In the genomic region with DNA sequence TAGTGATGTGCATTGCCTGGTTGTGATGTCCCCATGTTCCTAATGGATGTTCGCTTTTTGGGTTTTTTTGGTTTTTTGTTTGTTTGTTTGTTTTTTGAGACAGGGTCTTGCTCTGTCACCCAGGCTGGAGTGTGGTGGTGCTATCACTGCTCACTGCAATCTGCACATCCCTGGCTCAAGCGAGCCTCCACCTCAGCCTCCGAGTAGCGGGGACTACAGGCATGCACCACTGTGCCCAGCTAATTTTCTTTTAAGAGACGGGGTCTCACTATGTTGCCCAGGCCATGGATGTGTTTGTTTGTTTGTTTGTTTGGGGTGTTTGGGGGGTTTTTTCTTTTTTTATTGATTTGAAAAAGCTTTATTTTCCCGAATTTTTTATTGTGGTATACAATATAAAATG, we compare ENCODE assay signal across 12 cellular contexts. TPM values are rescaled to one million over a fixed set of nuclear protein-coding genes. Genes with fewer than 3 reads are reported as not detected.
DNase-seq lines count a peak whose midpoint lies in the region; ATAC-seq and TF ChIP-seq lines count a peak whose summit lies in the region.
"Had no signal": no experiment of that assay in that cellular context is flagged by ENCODE, and none has a peak within 500 bp of the region (broad histone marks: within the 10 kb centered on the region; RNA-seq: fewer than 3 reads in every experiment).

No MANE protein-coding gene starts in this region.

- POLR2A ChIA-PET in CD4-positive, alpha-beta memory T cell (lab: Charles Lee; ENCODE audit: partially characterized antibody): no interaction called here

- CTCF ChIA-PET in CD4-positive, alpha-beta memory T cell (lab: Charles Lee; ENCODE audit: partially characterized antibody): no interaction called here

- peaks cover 3% of the 10 kb centered on the region in 2 donors for H3K36me3 Mint-ChIP-seq in CD4-positive, alpha-beta memory T cell
- H3K36me3 Mint-ChIP-seq in T-helper 17 cell (ENCODE audit: low read depth): peaks cover 3% of the 10 kb centered on the region

- no peak overlapping the region for H3K27ac ChIP-seq in CD4-positive, alpha-beta memory T cell (ENCODE audit: low read depth, low read length)
- H3K27ac ChIP-seq in rectal smooth muscle tissue (ENCODE audit: low read depth, low read length): peak overlapping the region; percentile 99

- no peaks in the 10 kb centered on the region for H3K4me1 ChIP-seq in CD4-positive, alpha-beta memory T cell (ENCODE audit: insufficient read depth, low read length)
- H3K4me1 ChIP-seq in rectal smooth muscle tissue (ENCODE audit: control insufficient read depth, insufficient read depth, low read length): peaks cover 6% of the 10 kb centered on the region

- ATAC-seq in T-helper 17 cell: no peak
- no peak for ATAC-seq in GM21529 (IDR thresholded peaks at IDR 0.05; ENCODE audit: unreplicated experiment)
- ATAC-seq in GM19455 (IDR thresholded peaks at IDR 0.05; ENCODE audit: unreplicated experiment): no peak
- no peak for ATAC-seq in GM21737 (IDR thresholded peaks at IDR 0.05; ENCODE audit: unreplicated experiment)

- peaks cover 3 to 6% (median 5%) of the 10 kb centered on the region in 4 donors for H3K4me1 Mint-ChIP-seq in CD4-positive, alpha-beta memory T cell
- H3K4me1 Mint-ChIP-seq in T-helper 17 cell: peaks cover 10% of the 10 kb centered on the region

- peak overlapping the region in 5 of 8 donors; percentile 7 to 61 (median 52) for H3K4me3 Mint-ChIP-seq in CD4-positive, alpha-beta memory T cell
- peak overlapping the region; percentile 13 for H3K4me3 Mint-ChIP-seq in T-helper 17 cell

- no peak for TF ChIP-seq CTCF in foreskin fibroblast (IDR thresholded peaks at IDR 0.05; ENCODE audit: low read depth, low read length)

- no peaks in the 10 kb centered on the region for H3K36me3 ChIP-seq in CD4-positive, alpha-beta memory T cell (ENCODE audit: insufficient read depth, low read length)
- no peaks in the 10 kb centered on the region for H3K36me3 ChIP-seq in rectal smooth muscle tissue (ENCODE audit: control insufficient read depth, insufficient read depth, low read length)

- no peak for DNase-seq in CD4-positive, alpha-beta memory T cell
- DNase-seq in T-helper 17 cell (no peak), foreskin fibroblast (no peak), RPMI8226 (no peak)
- DNase-seq: activated effector memory CD4-positive, alpha-beta T cell treated with anti-CD3 and anti-CD28 coated beads, Interleukin-2, amount 50 U/mL, for 16 hours; DMS79 treated with DMSO at 0.1 percent for 48 hours; NCI-H2171 treated with DMSO at 0.1 percent for 48 hours had no signal

- peak overlapping the region; percentile 40 for H3K9ac ChIP-seq in rectal smooth muscle tissue (ENCODE audit: low read length)

- no peaks in the 10 kb centered on the region for H3K27me3 ChIP-seq in CD4-positive, alpha-beta memory T cell (ENCODE audit: insufficient read depth, low read length)
- no peaks in the 10 kb centered on the region for H3K27me3 ChIP-seq in rectal smooth muscle tissue (ENCODE audit: control insufficient read depth, insufficient read depth, low read length)

- no peaks in the 10 kb centered on the region for H3K9me3 ChIP-seq in CD4-positive, alpha-beta memory T cell (ENCODE audit: control insufficient read depth in 1 of 2, low read length in 2 of 2)
- H3K9me3 ChIP-seq in T-helper 17 cell (ENCODE audit: control insufficient read depth, low read length, poor library complexity, severe bottlenecking): peaks cover 6% of the 10 kb centered on the region

- H3K27me3 Mint-ChIP-seq in CD4-positive, alpha-beta memory T cell: peaks cover 29 to 37% of the 10 kb centered on the region in 2 donors
- peaks cover 25% of the 10 kb centered on the region for H3K27me3 Mint-ChIP-seq in T-helper 17 cell

- H3K9me3 Mint-ChIP-seq in CD4-positive, alpha-beta memory T cell: peaks cover 2 to 30% (median 24%) of the 10 kb centered on the region in 8 donors

- no peak overlapping the region for H3K4me3 ChIP-seq in CD4-positive, alpha-beta memory T cell (ENCODE audit: low read length in 2 of 2)
- H3K4me3 ChIP-seq in foreskin fibroblast (ENCODE audit: low read depth in 1 of 2, low read length in 2 of 2): peak overlapping the region; percentile 77 to 96
- peak overlapping the region; percentile 57 for H3K4me3 ChIP-seq in rectal smooth muscle tissue (ENCODE audit: low read length)

- no peak overlapping the region for H3K27ac Mint-ChIP-seq in CD4-positive, alpha-beta memory T cell
- H3K27ac Mint-ChIP-seq in T-helper 17 cell: no peak overlapping the region

- intact Hi-C loops in CD4-positive, alpha-beta memory T cell (cut with micrococcal nuclease): no loop called here

RNA-seq across cellular contexts. Expression of a gene that starts 2.1 kb away (rescaled TPM):
- 10 to 100 TPM; 21.8 to 25.7 TPM for total RNA-seq in CD4-positive, alpha-beta memory T cell
- 1 to 10 TPM in 1 of 2 donors, under 1 TPM in 1; 0.77 to 1.5 TPM for polyA plus RNA-seq in CD4-positive, alpha-beta memory T cell
- 10 to 100 TPM; 15.1 to 19.8 TPM for total RNA-seq in T-helper 17 cell

RNA-seq across cellular contexts. Expression of a gene that starts 55.4 kb away (rescaled TPM):
- total RNA-seq in CD4-positive, alpha-beta memory T cell: 1 to 10 TPM; 1.3 to 1.7 TPM
- not detected for polyA plus RNA-seq in CD4-positive, alpha-beta memory T cell
- total RNA-seq in T-helper 17 cell: 1 to 10 TPM in 1 of 2 donors, not detected in 1; 1.1 TPM
- total RNA-seq: pulmonary artery endothelial cell had no signal

Comparison
In these comparisons a context has a peak if more than half of its experiments do, and no peak if none do; other contexts are left out.
1. H3K4me3 ChIP-seq: peak in foreskin fibroblast (2 of 2) and rectal smooth muscle tissue (single experiment); none in CD4-positive, alpha-beta memory T cell (0 of 2).